In genomic region chrX:52262195-52262546, GRCh38 we compare ENCODE assay signal across 8 cellular contexts.
A peak's percentile ranks its signal among the peaks of the same experiment; 100 is the strongest.
DNase-seq lines count a peak whose midpoint lies in the region; ATAC-seq, FAIRE-seq and TF ChIP-seq lines count a peak whose summit lies in the region.

No MANE protein-coding gene starts in this region.

- intact Hi-C loops in K562 (cut with micrococcal nuclease): no loop called here
- intact Hi-C loops in right lobe of liver (cut with DNase I): no loop called here
- intact Hi-C loops in transverse colon (cut with DNase I; ENCODE audit: low total_unique reads): no loop called here

- peak overlapping the region; percentile 71 to 87 (median 84) for H3K9ac ChIP-seq in BLaER1 treated with 17β-estradiol and CSF1 and Interleukin-3, amounts not matched to agents 10 nM and 100 nM
- H3K9ac ChIP-seq in K562 (ENCODE audit: insufficient read depth in 1 of 2, low read depth in 2 of 2, low read length in 2 of 2): no peak overlapping the region

- TF ChIP-seq EP300 in K562 (IDR thresholded peaks at IDR 0.05; ENCODE audit: low read length) (no peak), transverse colon (IDR thresholded peaks at IDR 0.05; ENCODE audit: low read depth) (no peak)

- POLR2A ChIA-PET in K562 (lab: Yijun Ruan, JAX): interaction anchor here (0.6 kb wide), 1 partner anchor 916 kb away, joined by 3 read pairs; no protein-coding TSS in a partner anchor

- H3K4me1 ChIP-seq in BLaER1 treated with 17β-estradiol and CSF1 and Interleukin-3, amounts not matched to agents 10 nM and 100 nM: peaks cover 14 to 28% (median 21%) of the 10 kb centered on the region in 10 experiments
- H3K4me1 ChIP-seq in K562 (replicated peaks in 1 of 2; ENCODE audit: control insufficient read depth in 2 of 2, insufficient read depth in 2 of 2, low read length in 2 of 2) (peaks cover 4 to 7% of the 10 kb centered on the region in 2 experiments; a peak in 2 of 5 replicates), right lobe of liver (peaks cover 0 to 5% (median 0%) of the 10 kb centered on the region in 4 donors), transverse colon (peaks cover 0 to 9% (median 2%) of the 10 kb centered on the region in 4 donors)

- WGBS in K562 (ENCODE audit: insufficient coverage, low coverage, missing lambda C conversion rate): 53% methylated on average over 11 of the region's 19 CpGs
- 35% methylated on average over 12 of the region's 19 CpGs for WGBS in right lobe of liver (ENCODE audit: insufficient coverage, low coverage, low lambda C conversion rate, missing lambda C conversion rate)
- WGBS in transverse colon (ENCODE audit: low coverage in 1 of 2), 2 donors: 24% methylated on average over 19 of the region's 19 CpGs; no CpG with 5 or more reads in 1 of the 2 donors

- no peak for FAIRE-seq in K562 (lab: Jason Lieb, UNC)

- H3K27ac ChIP-seq in BLaER1 treated with 17β-estradiol and CSF1 and Interleukin-3, amounts not matched to agents 10 nM and 100 nM: peak overlapping the region; percentile 79 to 91 (median 85)
- H3K27ac ChIP-seq in K562 (ENCODE audit: extremely low read depth, low read depth, low read length) (no peak overlapping the region), right lobe of liver (peak overlapping the region; percentile 65 to 80 (median 77)), transverse colon (peak overlapping the region; percentile 80 to 89 (median 87))

- CTCF ChIA-PET in K562 (lab: Yijun Ruan, JAX; ENCODE audit: low intra/inter-chr PET ratio): no interaction called here

- DNase-seq in K562 (ENCODE audit: extremely low read depth in 1 of 4, low spot score in 3 of 4) (no peak), right lobe of liver (no peak), transverse colon (no peak), mesenteric fat pad (ENCODE audit: low spot score) (no peak), hepatic stellate cell (ENCODE audit: low spot score) (no peak)

- TF ChIP-seq RAD21 in K562 (CRISPR knock-in tag; conservative IDR thresholded peaks at IDR 0.05 in 1 of 2, IDR thresholded peaks at IDR 0.05 in 1 of 2): no peak

- no peaks in the 10 kb centered on the region for H3K9me3 ChIP-seq in BLaER1 treated with 17β-estradiol and CSF1 and Interleukin-3, amounts not matched to agents 10 nM and 100 nM (replicated peaks in 1 of 11)
- H3K9me3 ChIP-seq in K562 (replicated peaks; ENCODE audit: control insufficient read depth, insufficient read depth, low read depth, low read length): no peaks in the 10 kb centered on the region
- H3K9me3 ChIP-seq in right lobe of liver: no peaks in the 10 kb centered on the region
- no peaks in the 10 kb centered on the region for H3K9me3 ChIP-seq in transverse colon

- no peaks in the 10 kb centered on the region for H3K79me2 ChIP-seq in K562 (ENCODE audit: control insufficient read depth, insufficient read depth, low read length)

- no peak for TF ChIP-seq CTCF in K562 (IDR thresholded peaks at IDR 0.05 in 2 of 3, conservative IDR thresholded peaks at IDR 0.05 in 1 of 3; ENCODE audit: insufficient read depth in 2 of 3, low read depth in 1 of 3, low read length in 3 of 3)
- no peak for TF ChIP-seq CTCF in right lobe of liver (IDR thresholded peaks at IDR 0.05)
- TF ChIP-seq CTCF in transverse colon (IDR thresholded peaks at IDR 0.05): no peak

- H2AFZ ChIP-seq in K562 (ENCODE audit: low read depth, low read length): peak overlapping the region; percentile 87; the same call in 1 of the 2 replicates

- H4K20me1 ChIP-seq in BLaER1 treated with 17β-estradiol and CSF1 and Interleukin-3, amounts not matched to agents 10 nM and 100 nM: no peaks in the 10 kb centered on the region
- H4K20me1 ChIP-seq in K562 (replicated peaks; ENCODE audit: control insufficient read depth, insufficient read depth, low read length): no peaks in the 10 kb centered on the region

- H3K9me1 ChIP-seq in K562 (ENCODE audit: control insufficient read depth, insufficient read depth, low read length): no peaks in the 10 kb centered on the region

- no peaks in the 10 kb centered on the region for H3K36me3 ChIP-seq in BLaER1 treated with 17β-estradiol and CSF1 and Interleukin-3, amounts not matched to agents 10 nM and 100 nM
- H3K36me3 ChIP-seq in K562 (ENCODE audit: control insufficient read depth, insufficient read depth, low read length) (no peaks in the 10 kb centered on the region), right lobe of liver (no peaks in the 10 kb centered on the region), transverse colon (no peaks in the 10 kb centered on the region)

- ATAC-seq in HG03039 (IDR thresholded peaks at IDR 0.05; ENCODE audit: unreplicated experiment): peak; percentile 6
- no peak for ATAC-seq in K562
- peak in 2 of 4 donors; percentile 5 to 6 for ATAC-seq in right lobe of liver
- no peak for ATAC-seq in esophagus mucosa

- in situ Hi-C loops in K562 (cut with MboI): no loop called here
- in situ Hi-C loops in transverse colon (cut with MboI; ENCODE audit: low pct_ligation_motif_present in 1 of 4, low pct_unique_long_range_greater_than_20kb in 1 of 4, low sequenced_read_pairs in 3 of 4): no loop called here

- H3K27me3 ChIP-seq in BLaER1 treated with 17β-estradiol and CSF1 and Interleukin-3, amounts not matched to agents 10 nM and 100 nM: peaks cover 43 to 67% (median 59%) of the 10 kb centered on the region in 11 experiments
- no peaks in the 10 kb centered on the region for H3K27me3 ChIP-seq in K562 (ENCODE audit: control insufficient read depth in 2 of 2, insufficient read depth in 2 of 2, low read length in 2 of 2)
- no peaks in the 10 kb centered on the region for H3K27me3 ChIP-seq in right lobe of liver
- H3K27me3 ChIP-seq in transverse colon: no peaks in the 10 kb centered on the region

- no TSS peak for BruUV-seq in K562 (replicated peaks; lab: Mats Ljungman, UMichigan)

- H3K4me2 ChIP-seq in BLaER1 treated with 17β-estradiol and CSF1 and Interleukin-3, amounts not matched to agents 10 nM and 100 nM: peak overlapping the region; percentile 74 to 95 (median 82)
- H3K4me2 ChIP-seq in K562 (ENCODE audit: insufficient read depth, low read length): peak overlapping the region; percentile 71

- TF ChIP-seq POLR2A in K562 (conservative IDR thresholded peaks at IDR 0.05): no peak
- TF ChIP-seq POLR2A in right lobe of liver (IDR thresholded peaks at IDR 0.05): no peak
- TF ChIP-seq POLR2A in transverse colon (IDR thresholded peaks at IDR 0.05): peak; percentile 1

- H3K4me3 ChIP-seq in BLaER1 treated with 17β-estradiol and CSF1 and Interleukin-3, amounts not matched to agents 10 nM and 100 nM: peak overlapping the region; percentile 54 to 76 (median 62)
- H3K4me3 ChIP-seq in K562: no peak overlapping the region
- H3K4me3 ChIP-seq in right lobe of liver: peak overlapping the region; percentile 55 to 69 (median 65)
- H3K4me3 ChIP-seq in transverse colon: peak overlapping the region; percentile 31 to 63 (median 52)

TF ChIP-seq in K562, 482 proteins besides CTCF, POLR2A, EP300 and RAD21:
- no peak for TF ChIP-seq ZNF717 (CRISPR knock-in tag; IDR thresholded peaks at IDR 0.05)
- no peak for TF ChIP-seq CCNT2 (IDR thresholded peaks at IDR 0.05; ENCODE audit: borderline replicate concordance, extremely low read depth, insufficient read length, low read depth, low read length)
- no peak for TF ChIP-seq NCOA1 (IDR thresholded peaks at IDR 0.05; ENCODE audit: low read depth)
- no peak for TF ChIP-seq NFIX (CRISPR knock-in tag; IDR thresholded peaks at IDR 0.05; ENCODE audit: low read depth)

Comparison
In these comparisons a context has a peak if more than half of its experiments do, and no peak if none do; other contexts are left out.
1. H3K9ac ChIP-seq: peak in BLaER1 treated with 17β-estradiol and CSF1 and Interleukin-3, amounts not matched to agents 10 nM and 100 nM (11 of 11); none in K562 (0 of 2).